ENCODE assay signal across 1 cellular context in the genomic region with DNA sequence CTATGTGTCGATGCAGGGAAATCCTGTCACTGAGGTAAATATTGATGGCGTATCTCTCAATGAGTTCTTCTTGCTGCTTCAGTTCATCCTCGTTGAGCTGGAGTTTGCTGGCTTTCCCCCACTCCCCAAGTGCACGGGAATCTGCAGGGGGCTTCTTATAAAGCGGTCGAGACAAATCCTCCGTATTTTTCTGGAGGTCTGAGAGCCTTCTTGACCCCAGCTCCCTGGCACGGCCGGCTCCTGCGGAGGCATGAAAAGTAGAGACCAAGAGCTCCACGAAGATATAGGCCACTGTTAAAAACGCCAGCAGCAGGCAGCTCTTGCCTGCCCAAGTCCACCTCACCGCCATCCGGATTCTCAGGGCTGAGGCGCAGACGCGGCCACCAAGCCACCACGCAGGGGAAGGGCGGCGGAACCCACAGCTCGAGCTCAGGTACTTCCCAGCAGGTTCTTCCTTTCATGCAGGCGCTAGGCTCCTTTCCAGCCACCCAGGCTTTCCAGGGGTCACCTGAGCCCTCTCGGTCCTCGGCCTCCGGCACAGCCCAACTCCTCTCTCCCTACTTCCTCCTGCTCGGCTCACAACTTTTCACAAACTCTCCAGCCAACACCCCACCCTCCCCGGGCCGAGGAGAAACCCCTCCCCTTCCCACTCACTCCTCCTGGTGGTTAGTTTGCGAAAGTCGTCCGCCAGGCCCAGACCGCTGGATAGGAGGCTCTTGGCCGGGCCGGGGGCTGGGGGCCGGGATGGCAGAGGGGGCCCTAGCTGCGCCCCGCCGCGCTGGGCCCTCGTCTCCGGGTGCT.
TF ChIP-seq lines count a peak whose summit lies in the region.

A gene (minus strand): TSS at position 596 of the 801 bp plus-strand sequence. CDS start 247 bp downstream, at position 349.

TF ChIP-seq in HepG2, 621 proteins besides CTCF, POLR2A, EP300 and RAD21 (continued from another document and continues in another):
- TF ChIP-seq, protein P1, sequence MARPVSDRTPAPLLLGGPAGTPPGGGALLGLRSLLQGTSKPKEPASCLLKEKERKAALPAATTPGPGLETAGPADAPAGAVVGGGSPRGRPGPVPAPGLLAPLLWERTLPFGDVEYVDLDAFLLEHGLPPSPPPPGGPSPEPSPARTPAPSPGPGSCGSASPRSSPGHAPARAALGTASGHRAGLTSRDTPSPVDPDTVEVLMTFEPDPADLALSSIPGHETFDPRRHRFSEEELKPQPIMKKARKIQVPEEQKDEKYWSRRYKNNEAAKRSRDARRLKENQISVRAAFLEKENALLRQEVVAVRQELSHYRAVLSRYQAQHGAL (CRISPR knock-in tag; IDR thresholded peaks at IDR 0.05; ENCODE audit: not compliant biosample characterization): no peak
- 0 out of 2 replicates have a peak, but pooled peaks have one; percentile 47 for TF ChIP-seq SIN3A (IDR thresholded peaks at IDR 0.05; ENCODE audit: borderline replicate concordance, low read depth, low read length)
- no peak for TF ChIP-seq RCOR2 (CRISPR knock-in tag; IDR thresholded peaks at IDR 0.05)
- no peak for TF ChIP-seq SMARCE1 (IDR thresholded peaks at IDR 0.05; ENCODE audit: borderline replicate concordance)
- TF ChIP-seq, protein P2, sequence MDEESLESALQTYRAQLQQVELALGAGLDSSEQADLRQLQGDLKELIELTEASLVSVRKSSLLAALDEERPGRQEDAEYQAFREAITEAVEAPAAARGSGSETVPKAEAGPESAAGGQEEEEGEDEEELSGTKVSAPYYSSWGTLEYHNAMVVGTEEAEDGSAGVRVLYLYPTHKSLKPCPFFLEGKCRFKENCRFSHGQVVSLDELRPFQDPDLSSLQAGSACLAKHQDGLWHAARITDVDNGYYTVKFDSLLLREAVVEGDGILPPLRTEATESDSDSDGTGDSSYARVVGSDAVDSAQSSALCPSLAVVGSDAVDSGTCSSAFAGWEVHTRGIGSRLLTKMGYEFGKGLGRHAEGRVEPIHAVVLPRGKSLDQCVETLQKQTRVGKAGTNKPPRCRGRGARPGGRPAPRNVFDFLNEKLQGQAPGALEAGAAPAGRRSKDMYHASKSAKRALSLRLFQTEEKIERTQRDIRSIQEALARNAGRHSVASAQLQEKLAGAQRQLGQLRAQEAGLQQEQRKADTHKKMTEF (CRISPR knock-in tag; IDR thresholded peaks at IDR 0.05): peak; percentile 70
- peak; percentile 74; the same call in 1 of the 2 replicates for TF ChIP-seq ZFP36L1 (CRISPR knock-in tag; IDR thresholded peaks at IDR 0.05)
- TF ChIP-seq ZSCAN29 (CRISPR knock-in tag; conservative IDR thresholded peaks at IDR 0.05): 0 out of 2 replicates have a peak, but pooled peaks have one; percentile 65
- 0 out of 2 replicates have a peak, but pooled peaks have one; percentile 20 for TF ChIP-seq ZFP1 (CRISPR knock-in tag; IDR thresholded peaks at IDR 0.05)
- TF ChIP-seq, protein P3, sequence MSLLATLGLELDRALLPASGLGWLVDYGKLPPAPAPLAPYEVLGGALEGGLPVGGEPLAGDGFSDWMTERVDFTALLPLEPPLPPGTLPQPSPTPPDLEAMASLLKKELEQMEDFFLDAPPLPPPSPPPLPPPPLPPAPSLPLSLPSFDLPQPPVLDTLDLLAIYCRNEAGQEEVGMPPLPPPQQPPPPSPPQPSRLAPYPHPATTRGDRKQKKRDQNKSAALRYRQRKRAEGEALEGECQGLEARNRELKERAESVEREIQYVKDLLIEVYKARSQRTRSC (CRISPR knock-in tag; IDR thresholded peaks at IDR 0.05; ENCODE audit: low read depth): no peak
- TF ChIP-seq, protein P4, sequence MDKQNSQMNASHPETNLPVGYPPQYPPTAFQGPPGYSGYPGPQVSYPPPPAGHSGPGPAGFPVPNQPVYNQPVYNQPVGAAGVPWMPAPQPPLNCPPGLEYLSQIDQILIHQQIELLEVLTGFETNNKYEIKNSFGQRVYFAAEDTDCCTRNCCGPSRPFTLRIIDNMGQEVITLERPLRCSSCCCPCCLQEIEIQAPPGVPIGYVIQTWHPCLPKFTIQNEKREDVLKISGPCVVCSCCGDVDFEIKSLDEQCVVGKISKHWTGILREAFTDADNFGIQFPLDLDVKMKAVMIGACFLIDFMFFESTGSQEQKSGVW (CRISPR knock-in tag; IDR thresholded peaks at IDR 0.05; ENCODE audit: borderline replicate concordance): no peak
- TF ChIP-seq, protein P5, sequence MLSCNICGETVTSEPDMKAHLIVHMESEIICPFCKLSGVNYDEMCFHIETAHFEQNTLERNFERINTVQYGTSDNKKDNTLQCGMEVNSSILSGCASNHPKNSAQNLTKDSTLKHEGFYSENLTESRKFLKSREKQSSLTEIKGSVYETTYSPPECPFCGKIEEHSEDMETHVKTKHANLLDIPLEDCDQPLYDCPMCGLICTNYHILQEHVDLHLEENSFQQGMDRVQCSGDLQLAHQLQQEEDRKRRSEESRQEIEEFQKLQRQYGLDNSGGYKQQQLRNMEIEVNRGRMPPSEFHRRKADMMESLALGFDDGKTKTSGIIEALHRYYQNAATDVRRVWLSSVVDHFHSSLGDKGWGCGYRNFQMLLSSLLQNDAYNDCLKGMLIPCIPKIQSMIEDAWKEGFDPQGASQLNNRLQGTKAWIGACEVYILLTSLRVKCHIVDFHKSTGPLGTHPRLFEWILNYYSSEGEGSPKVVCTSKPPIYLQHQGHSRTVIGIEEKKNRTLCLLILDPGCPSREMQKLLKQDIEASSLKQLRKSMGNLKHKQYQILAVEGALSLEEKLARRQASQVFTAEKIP (CRISPR knock-in tag; IDR thresholded peaks at IDR 0.05; ENCODE audit: borderline replicate concordance): no peak
- TF ChIP-seq ZBTB7B (CRISPR knock-in tag; IDR thresholded peaks at IDR 0.05): 0 out of 2 replicates have a peak, but pooled peaks have one; percentile 37
- TF ChIP-seq, protein P6, sequence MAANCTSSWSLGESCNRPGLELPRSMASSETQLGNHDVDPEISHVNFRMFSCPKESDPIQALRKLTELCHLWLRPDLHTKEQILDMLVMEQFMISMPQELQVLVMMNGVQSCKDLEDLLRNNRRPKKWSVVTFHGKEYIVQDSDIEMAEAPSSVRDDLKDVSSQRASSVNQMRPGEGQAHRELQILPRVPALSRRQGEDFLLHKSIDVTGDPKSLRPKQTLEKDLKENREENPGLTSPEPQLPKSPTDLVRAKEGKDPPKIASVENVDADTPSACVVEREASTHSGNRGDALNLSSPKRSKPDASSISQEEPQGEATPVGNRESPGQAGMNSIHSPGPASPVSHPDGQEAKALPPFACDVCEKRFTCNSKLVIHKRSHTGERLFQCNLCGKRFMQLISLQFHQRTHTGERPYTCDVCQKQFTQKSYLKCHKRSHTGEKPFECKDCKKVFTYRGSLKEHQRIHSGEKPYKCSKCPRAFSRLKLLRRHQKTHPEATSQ (CRISPR knock-in tag; IDR thresholded peaks at IDR 0.05; ENCODE audit: borderline replicate concordance): 0 out of 2 replicates have a peak, but pooled peaks have one; percentile 61
- TF ChIP-seq, protein P7, sequence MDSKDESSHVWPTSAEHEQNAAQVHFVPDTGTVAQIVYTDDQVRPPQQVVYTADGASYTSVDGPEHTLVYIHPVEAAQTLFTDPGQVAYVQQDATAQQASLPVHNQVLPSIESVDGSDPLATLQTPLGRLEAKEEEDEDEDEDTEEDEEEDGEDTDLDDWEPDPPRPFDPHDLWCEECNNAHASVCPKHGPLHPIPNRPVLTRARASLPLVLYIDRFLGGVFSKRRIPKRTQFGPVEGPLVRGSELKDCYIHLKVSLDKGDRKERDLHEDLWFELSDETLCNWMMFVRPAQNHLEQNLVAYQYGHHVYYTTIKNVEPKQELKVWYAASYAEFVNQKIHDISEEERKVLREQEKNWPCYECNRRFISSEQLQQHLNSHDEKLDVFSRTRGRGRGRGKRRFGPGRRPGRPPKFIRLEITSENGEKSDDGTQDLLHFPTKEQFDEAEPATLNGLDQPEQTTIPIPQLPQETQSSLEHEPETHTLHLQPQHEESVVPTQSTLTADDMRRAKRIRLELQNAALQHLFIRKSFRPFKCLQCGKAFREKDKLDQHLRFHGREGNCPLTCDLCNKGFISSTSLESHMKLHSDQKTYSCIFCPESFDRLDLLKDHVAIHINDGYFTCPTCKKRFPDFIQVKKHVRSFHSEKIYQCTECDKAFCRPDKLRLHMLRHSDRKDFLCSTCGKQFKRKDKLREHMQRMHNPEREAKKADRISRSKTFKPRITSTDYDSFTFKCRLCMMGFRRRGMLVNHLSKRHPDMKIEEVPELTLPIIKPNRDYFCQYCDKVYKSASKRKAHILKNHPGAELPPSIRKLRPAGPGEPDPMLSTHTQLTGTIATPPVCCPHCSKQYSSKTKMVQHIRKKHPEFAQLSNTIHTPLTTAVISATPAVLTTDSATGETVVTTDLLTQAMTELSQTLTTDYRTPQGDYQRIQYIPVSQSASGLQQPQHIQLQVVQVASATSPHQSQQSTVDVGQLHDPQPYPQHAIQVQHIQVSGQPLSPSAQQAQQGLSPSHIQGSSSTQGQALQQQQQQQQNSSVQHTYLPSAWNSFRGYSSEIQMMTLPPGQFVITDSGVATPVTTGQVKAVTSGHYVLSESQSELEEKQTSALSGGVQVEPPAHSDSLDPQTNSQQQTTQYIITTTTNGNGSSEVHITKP (CRISPR knock-in tag; IDR thresholded peaks at IDR 0.05; ENCODE audit: low read depth): peak; percentile 86
- no peak for TF ChIP-seq ZSCAN22 (CRISPR knock-in tag; IDR thresholded peaks at IDR 0.05)
- no peak for TF ChIP-seq ZC3H13 (CRISPR knock-in tag; IDR thresholded peaks at IDR 0.05)
- TF ChIP-seq GATAD1 (CRISPR knock-in tag; IDR thresholded peaks at IDR 0.05): peak; percentile 50; the same call in 1 of the 2 replicates
- TF ChIP-seq ZMYM3 (CRISPR knock-in tag; IDR thresholded peaks at IDR 0.05): peak; percentile 41
- no peak for TF ChIP-seq MBNL3 (CRISPR knock-in tag; conservative IDR thresholded peaks at IDR 0.05)
- TF ChIP-seq BHLHE40 (IDR thresholded peaks at IDR 0.05; ENCODE audit: low read length): no peak
- TF ChIP-seq GABPA (IDR thresholded peaks at IDR 0.05; ENCODE audit: low read depth, low read length): no peak
- 0 out of 2 replicates have a peak, but pooled peaks have one; percentile 13 for TF ChIP-seq GABPA (CRISPR knock-in tag; IDR thresholded peaks at IDR 0.05; ENCODE audit: low read depth)
- TF ChIP-seq NFKB2 (CRISPR knock-in tag; IDR thresholded peaks at IDR 0.05; ENCODE audit: borderline replicate concordance): peak; percentile 49; the same call in 1 of the 2 replicates
- TF ChIP-seq SOX6 (IDR thresholded peaks at IDR 0.05): no peak
- peak; percentile 69; the same call in 1 of the 2 replicates for TF ChIP-seq SOX6 (CRISPR knock-in tag; IDR thresholded peaks at IDR 0.05)
- TF ChIP-seq, protein P8, sequence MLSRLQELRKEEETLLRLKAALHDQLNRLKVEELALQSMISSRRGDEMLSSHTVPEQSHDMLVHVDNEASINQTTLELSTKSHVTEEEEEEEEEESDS (CRISPR knock-in tag; IDR thresholded peaks at IDR 0.05; ENCODE audit: borderline replicate concordance): 0 out of 2 replicates have a peak, but pooled peaks have one; percentile 2
- TF ChIP-seq ZNF589 (CRISPR knock-in tag; conservative IDR thresholded peaks at IDR 0.05): no peak
- TF ChIP-seq ZNF775 (CRISPR knock-in tag; IDR thresholded peaks at IDR 0.05; ENCODE audit: borderline replicate concordance): no peak
- TF ChIP-seq POLR2G (IDR thresholded peaks at IDR 0.05; ENCODE audit: low read depth, low read length): peak; percentile 82
- TF ChIP-seq HNRNPL (IDR thresholded peaks at IDR 0.05; ENCODE audit: low read depth, low read length): 0 out of 2 replicates have a peak, but pooled peaks have one; percentile 20
- TF ChIP-seq, protein P9, sequence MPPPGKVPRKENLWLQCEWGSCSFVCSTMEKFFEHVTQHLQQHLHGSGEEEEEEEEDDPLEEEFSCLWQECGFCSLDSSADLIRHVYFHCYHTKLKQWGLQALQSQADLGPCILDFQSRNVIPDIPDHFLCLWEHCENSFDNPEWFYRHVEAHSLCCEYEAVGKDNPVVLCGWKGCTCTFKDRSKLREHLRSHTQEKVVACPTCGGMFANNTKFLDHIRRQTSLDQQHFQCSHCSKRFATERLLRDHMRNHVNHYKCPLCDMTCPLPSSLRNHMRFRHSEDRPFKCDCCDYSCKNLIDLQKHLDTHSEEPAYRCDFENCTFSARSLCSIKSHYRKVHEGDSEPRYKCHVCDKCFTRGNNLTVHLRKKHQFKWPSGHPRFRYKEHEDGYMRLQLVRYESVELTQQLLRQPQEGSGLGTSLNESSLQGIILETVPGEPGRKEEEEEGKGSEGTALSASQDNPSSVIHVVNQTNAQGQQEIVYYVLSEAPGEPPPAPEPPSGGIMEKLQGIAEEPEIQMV (CRISPR knock-in tag; IDR thresholded peaks at IDR 0.05; ENCODE audit: low read depth): 0 out of 2 replicates have a peak, but pooled peaks have one; percentile 48
- TF ChIP-seq, protein P10, sequence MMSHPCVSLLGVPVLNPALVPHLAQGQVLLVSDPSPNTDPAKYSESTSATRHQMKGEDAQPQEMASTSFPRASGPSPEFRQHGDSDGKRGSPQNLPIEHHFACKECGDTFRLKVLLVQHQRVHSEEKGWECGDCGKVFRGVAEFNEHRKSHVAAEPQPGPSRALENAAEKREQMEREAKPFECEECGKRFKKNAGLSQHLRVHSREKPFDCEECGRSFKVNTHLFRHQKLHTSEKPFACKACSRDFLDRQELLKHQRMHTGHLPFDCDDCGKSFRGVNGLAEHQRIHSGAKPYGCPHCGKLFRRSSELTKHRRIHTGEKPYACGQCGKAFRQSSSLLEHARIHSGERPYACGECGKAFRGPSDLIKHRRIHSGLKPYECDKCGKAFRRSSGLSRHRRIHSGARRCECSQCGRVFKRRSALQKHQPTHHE (CRISPR knock-in tag; IDR thresholded peaks at IDR 0.05; ENCODE audit: borderline replicate concordance): no peak; the same call in 1 of the 2 replicates
- TF ChIP-seq ETV6 (CRISPR knock-in tag; conservative IDR thresholded peaks at IDR 0.05): 0 out of 2 replicates have a peak, but pooled peaks have one; percentile 23
- no peak for TF ChIP-seq TP53 (CRISPR knock-in tag; conservative IDR thresholded peaks at IDR 0.05)
- peak; percentile 54 for TF ChIP-seq PHF5A (CRISPR knock-in tag; IDR thresholded peaks at IDR 0.05; ENCODE audit: low read depth, unreplicated experiment)
- 0 out of 2 replicates have a peak, but pooled peaks have one; percentile 32 for TF ChIP-seq ZNF441 (CRISPR knock-in tag; IDR thresholded peaks at IDR 0.05; ENCODE audit: borderline replicate concordance)
- no peak for TF ChIP-seq ZNF432 (CRISPR knock-in tag; IDR thresholded peaks at IDR 0.05; ENCODE audit: borderline replicate concordance)
- peak; percentile 73; the same call in 1 of the 2 replicates for TF ChIP-seq MAZ (IDR thresholded peaks at IDR 0.05; ENCODE audit: borderline replicate concordance, low read depth, low read length)
- TF ChIP-seq MAZ (CRISPR knock-in tag; IDR thresholded peaks at IDR 0.05; ENCODE audit: low read depth): peak; percentile 50; the same call in 1 of the 2 replicates
- peak; percentile 74 for TF ChIP-seq SAP130 (CRISPR knock-in tag; IDR thresholded peaks at IDR 0.05; ENCODE audit: low read depth)
- peak; percentile 10 for TF ChIP-seq ASH2L (IDR thresholded peaks at IDR 0.05; ENCODE audit: insufficient read length, low read depth, low read length)
- peak; percentile 77; the same call in 1 of the 2 replicates for TF ChIP-seq ZNF891 (CRISPR knock-in tag; IDR thresholded peaks at IDR 0.05)
- peak; percentile 48; the same call in 1 of the 2 replicates for TF ChIP-seq ZNF563 (CRISPR knock-in tag; IDR thresholded peaks at IDR 0.05)
- no peak for TF ChIP-seq ZNF557 (CRISPR knock-in tag; IDR thresholded peaks at IDR 0.05)
- TF ChIP-seq KMT2B (CRISPR knock-in tag; IDR thresholded peaks at IDR 0.05): peak; percentile 87
